In the genomic region with DNA sequence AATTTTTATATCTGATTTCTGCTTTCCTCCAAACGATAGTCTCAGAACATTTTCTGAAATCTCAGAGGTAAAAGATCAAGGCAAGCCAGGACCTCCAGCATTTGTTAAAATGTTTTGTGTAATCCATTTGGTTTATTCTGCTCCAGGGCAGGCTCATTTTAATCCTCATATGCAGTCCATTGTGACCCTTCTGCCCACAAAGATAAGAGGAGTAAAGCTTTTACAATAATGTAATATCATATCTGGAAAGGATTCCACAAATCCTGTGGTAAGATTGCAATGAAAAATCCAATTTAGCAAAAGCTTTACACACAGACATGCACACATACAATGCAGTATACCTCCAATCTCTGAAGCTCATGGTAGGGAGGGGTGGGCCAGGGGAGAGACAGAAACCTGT, we compare ENCODE assay signal across 1 cellular context.
TF ChIP-seq lines count a peak whose summit lies in the region.

No MANE protein-coding gene starts in this region.

TF ChIP-seq in K562, 482 proteins besides CTCF, POLR2A, EP300 and RAD21 (continued from another document):
- TF ChIP-seq, protein P1, sequence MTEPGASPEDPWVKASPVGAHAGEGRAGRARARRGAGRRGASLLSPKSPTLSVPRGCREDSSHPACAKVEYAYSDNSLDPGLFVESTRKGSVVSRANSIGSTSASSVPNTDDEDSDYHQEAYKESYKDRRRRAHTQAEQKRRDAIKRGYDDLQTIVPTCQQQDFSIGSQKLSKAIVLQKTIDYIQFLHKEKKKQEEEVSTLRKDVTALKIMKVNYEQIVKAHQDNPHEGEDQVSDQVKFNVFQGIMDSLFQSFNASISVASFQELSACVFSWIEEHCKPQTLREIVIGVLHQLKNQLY (CRISPR knock-in tag; conservative IDR thresholded peaks at IDR 0.05): no peak
- TF ChIP-seq SFPQ (IDR thresholded peaks at IDR 0.05; ENCODE audit: low read depth, low read length) (no peak), POLR2AphosphoS5 (IDR thresholded peaks at IDR 0.05; ENCODE audit: control insufficient read depth, insufficient read depth, low read depth, low read length) (no peak), CBFA2T3 (IDR thresholded peaks at IDR 0.05) (peak; percentile 27), HMGN3 (IDR thresholded peaks at IDR 0.05; ENCODE audit: borderline replicate concordance, extremely low read depth, insufficient read length, low read depth, low read length) (no peak), NFYB (IDR thresholded peaks at IDR 0.05; ENCODE audit: extremely low read depth, insufficient read length) (no peak), KDM1A (IDR thresholded peaks at IDR 0.05) (peak; percentile 50 to 51; a peak in 3 of 4 replicates), PML (IDR thresholded peaks at IDR 0.05; ENCODE audit: low read length) (no peak), ZBTB17 (CRISPR knock-in tag; IDR thresholded peaks at IDR 0.05) (no peak), TBP (optimal IDR thresholded peaks at IDR 0.05; ENCODE audit: low read depth, low read length) (no peak), MEF2A (IDR thresholded peaks at IDR 0.05; ENCODE audit: control insufficient read depth, low read depth, low read length) (no peak), BRD4 (IDR thresholded peaks at IDR 0.05) (no peak), PTTG1 (tag; IDR thresholded peaks at IDR 0.05; ENCODE audit: low read depth) (no peak)
